In the genomic region with DNA sequence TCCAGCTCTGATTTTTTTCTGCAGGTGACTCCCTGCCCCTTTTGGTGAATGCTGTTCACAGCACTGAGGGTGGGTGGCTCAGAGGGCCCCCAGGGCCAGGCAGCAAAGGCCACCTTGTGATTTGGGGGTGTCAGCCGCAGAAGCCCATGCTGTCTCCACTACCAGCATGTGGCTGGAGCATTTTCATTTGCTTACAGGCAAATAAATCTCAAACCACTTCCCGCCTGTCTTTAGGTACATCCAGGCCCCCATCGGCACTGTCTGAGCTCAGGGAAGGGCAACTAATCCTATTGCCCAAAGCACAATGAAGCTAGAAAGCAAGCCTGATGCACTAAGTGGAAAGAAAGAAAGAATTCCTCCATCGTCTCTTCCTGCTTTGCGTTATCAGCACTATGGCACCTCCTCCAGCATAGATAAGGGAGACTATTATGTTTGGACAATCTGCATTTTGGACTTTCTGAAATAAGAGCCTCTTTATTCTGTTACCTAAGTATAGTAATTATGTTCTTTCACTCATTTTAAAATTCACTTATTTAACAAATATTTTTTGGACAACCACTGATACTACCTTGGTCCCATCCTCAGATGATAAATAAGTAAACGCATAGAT, we compare ENCODE assay signal across 28 cellular contexts.
"Had no signal": no experiment of that assay in that cellular context is flagged by ENCODE, and none has a peak within 500 bp of the region (broad histone marks: within the 10 kb centered on the region; RNA-seq: fewer than 3 reads in every experiment).

No MANE protein-coding gene starts in this region.

- DNase-seq: activated CD4-positive, alpha-beta memory T cell treated with anti-CD3 and anti-CD28 coated beads for 36 hours; activated CD4-positive, alpha-beta T cell treated with anti-CD3 and anti-CD28 coated beads, Interleukin-2, amount 10 ng/mL, durations not matched to agents 24 days and 14 days; activated CD4-positive, CD25-positive, alpha-beta regulatory T cell treated with anti-CD3 and anti-CD28 coated beads, Interleukin-2, amount 50 U/mL, for 72 hours; activated CD8-positive, alpha-beta memory T cell treated with anti-CD3 and anti-CD28 coated beads, Interleukin-2, amount 50 U/mL, for 4 hours; activated naive CD4-positive, alpha-beta T cell treated with Interleukin-2 at 50 U/mL for 16 hours; activated T-cell treated with anti-CD3 and anti-CD28 coated beads, Interleukin-2, amount 50 U/mL, for 48 hours; endodermal cell; foreskin fibroblast; hippocampal formation; kidney; left colon; naive thymus-derived CD8-positive, alpha-beta T cell; stimulated activated CD4-positive, alpha-beta T cell treated with anti-CD3 and anti-CD28 coated beads, Interleukin-2, amount 100 ng/mL, for 48 hours; SW 1271; T-helper 2 cell; trophoblast cell; uterus had no signal

- H3K4me3 ChIP-seq: adrenal gland, ascending aorta, cardiac muscle cell, right lobe of liver, thoracic aorta, uterus had no signal

- H3K36me3 ChIP-seq: adrenal gland, ascending aorta, cardiac muscle cell, right lobe of liver, thoracic aorta, uterus had no signal

- H3K27ac Mint-ChIP-seq: activated CD4-positive, alpha-beta memory T cell treated with anti-CD3 and anti-CD28 coated beads for 36 hours; activated CD4-positive, alpha-beta T cell treated with anti-CD3 and anti-CD28 coated beads, Interleukin-2, amount 10 ng/mL, durations not matched to agents 24 days and 14 days; brain; endodermal cell; stimulated activated effector memory CD8-positive, alpha-beta T cell treated with anti-CD3 and anti-CD28 coated beads, Interleukin-12 subunit alpha, Interleukin-12 subunit beta, amount 100 ng/mL, for 72 hours had no signal

- H3K36me3 Mint-ChIP-seq: activated CD4-positive, alpha-beta memory T cell treated with anti-CD3 and anti-CD28 coated beads for 36 hours; naive thymus-derived CD8-positive, alpha-beta T cell; stimulated activated effector memory CD8-positive, alpha-beta T cell treated with anti-CD3 and anti-CD28 coated beads, Interleukin-12 subunit alpha, Interleukin-12 subunit beta, amount 100 ng/mL, for 72 hours had no signal

- H3K27me3 ChIP-seq: adrenal gland, ascending aorta, cardiac muscle cell, right lobe of liver, uterus had no signal

- H3K9me3 Mint-ChIP-seq: activated CD4-positive, alpha-beta memory T cell treated with anti-CD3 and anti-CD28 coated beads for 36 hours; activated CD4-positive, alpha-beta T cell treated with anti-CD3 and anti-CD28 coated beads, Interleukin-2, amount 10 ng/mL, durations not matched to agents 24 days and 14 days; neural crest cell; stimulated activated effector memory CD8-positive, alpha-beta T cell treated with anti-CD3 and anti-CD28 coated beads, Interleukin-12 subunit alpha, Interleukin-12 subunit beta, amount 100 ng/mL, for 72 hours; stimulated activated naive CD8-positive, alpha-beta T cell treated with anti-CD3 and anti-CD28 coated beads, Interleukin-15, Interleukin-2, amounts not matched to agents 100 ng/mL and 50 ng/mL, for 24 hours had no signal

- H3K9me3 ChIP-seq: ascending aorta, right lobe of liver, thoracic aorta, uterus had no signal

- H3K27ac ChIP-seq: adrenal gland, ascending aorta, cardiac muscle cell, right lobe of liver, thoracic aorta, uterus had no signal

- H3K4me1 Mint-ChIP-seq: brain, neural crest cell had no signal

- H3K4me3 Mint-ChIP-seq: activated CD4-positive, alpha-beta memory T cell treated with anti-CD3 and anti-CD28 coated beads for 36 hours; activated CD4-positive, alpha-beta T cell treated with anti-CD3 and anti-CD28 coated beads, Interleukin-2, amount 10 ng/mL, durations not matched to agents 24 days and 14 days; brain; endodermal cell; neural crest cell; stimulated activated effector memory CD8-positive, alpha-beta T cell treated with anti-CD3 and anti-CD28 coated beads, Interleukin-12 subunit alpha, Interleukin-12 subunit beta, amount 100 ng/mL, for 72 hours; stimulated activated naive CD8-positive, alpha-beta T cell treated with anti-CD3 and anti-CD28 coated beads, Interleukin-15, Interleukin-2, amounts not matched to agents 100 ng/mL and 50 ng/mL, for 24 hours had no signal

- H3K4me1 ChIP-seq: adrenal gland, ascending aorta, uterus had no signal

- H3K27me3 Mint-ChIP-seq: activated CD4-positive, alpha-beta memory T cell treated with anti-CD3 and anti-CD28 coated beads for 36 hours; activated naive CD8-positive, alpha-beta T cell; stimulated activated naive CD8-positive, alpha-beta T cell treated with anti-CD3 and anti-CD28 coated beads, Interleukin-15, Interleukin-2, amounts not matched to agents 100 ng/mL and 50 ng/mL, for 24 hours had no signal

- ATAC-seq: esophagus mucosa; left colon; naive thymus-derived CD8-positive, alpha-beta T cell; right lobe of liver had no signal
